Comparison of ENCODE assay signal across 1 cellular context in genomic region chr12:46395308-46395707, GRCh38.
TF ChIP-seq lines count a peak whose summit lies in the region.

No MANE protein-coding gene starts in this region.

TF ChIP-seq in IMR-90, 13 proteins besides CTCF, POLR2A, EP300 and RAD21 (continued from another document):
- TF ChIP-seq ELK1 (IDR thresholded peaks at IDR 0.05; ENCODE audit: borderline replicate concordance, low read depth, low read length), result no peak
- TF ChIP-seq RFX5 (IDR thresholded peaks at IDR 0.05; ENCODE audit: low read depth, low read length), result no peak
- no peak for TF ChIP-seq BHLHE40 (IDR thresholded peaks at IDR 0.05; ENCODE audit: low read depth, low read length)
- TF ChIP-seq SMC3 (IDR thresholded peaks at IDR 0.05; ENCODE audit: low read depth, low read length), result no peak
